18 cellular contexts compared by ENCODE assay signal in genomic region chr9:95086564-95086955, GRCh38.
DNase-seq lines count a peak whose midpoint lies in the region; ATAC-seq and TF ChIP-seq lines count a peak whose summit lies in the region.
"Had no signal": no experiment of that assay in that cellular context is flagged by ENCODE, and none has a peak within 500 bp of the region (broad histone marks: within the 10 kb centered on the region; RNA-seq: fewer than 3 reads in every experiment).

No MANE protein-coding gene starts in this region.

- H3K4me3 ChIP-seq in ascending aorta (no peak overlapping the region), esophagus muscularis mucosa (peak overlapping the region in 1 of 4 donors; percentile 1), tibial nerve (no peak overlapping the region)
- H3K4me3 ChIP-seq: BLaER1, thyroid gland had no signal

- peaks cover 50% of the 10 kb centered on the region for H3K36me3 Mint-ChIP-seq in osteocyte (ENCODE audit: unreplicated experiment)
- H3K36me3 Mint-ChIP-seq in activated naive CD4-positive, alpha-beta T cell treated with anti-CD3 and anti-CD28 coated beads, Interleukin-2, amount 50 U/mL, for 72 hours: no peaks in the 10 kb centered on the region

- no peaks in the 10 kb centered on the region for H3K9me3 Mint-ChIP-seq in osteocyte (ENCODE audit: unreplicated experiment)
- no peaks in the 10 kb centered on the region for H3K9me3 Mint-ChIP-seq in activated naive CD4-positive, alpha-beta T cell treated with anti-CD3 and anti-CD28 coated beads, Interleukin-2, amount 50 U/mL, for 72 hours

- no peak for ATAC-seq in GM18907 (IDR thresholded peaks at IDR 0.05; ENCODE audit: unreplicated experiment)
- ATAC-seq in activated naive CD4-positive, alpha-beta T cell treated with anti-CD3 and anti-CD28 coated beads, Interleukin-2, amount 50 U/mL, for 72 hours: no peak
- ATAC-seq: HCT116; naive thymus-derived CD4-positive, alpha-beta T cell had no signal

- no peak for TF ChIP-seq POLR2A in esophagus muscularis mucosa (IDR thresholded peaks at IDR 0.05; ENCODE audit: low read depth)
- no peak for TF ChIP-seq POLR2A in tibial nerve (IDR thresholded peaks at IDR 0.05)

- TF ChIP-seq CTCF in ascending aorta (IDR thresholded peaks at IDR 0.05) (no peak), esophagus muscularis mucosa (IDR thresholded peaks at IDR 0.05) (no peak), osteocyte (IDR thresholded peaks at IDR 0.05) (no peak), tibial nerve (IDR thresholded peaks at IDR 0.05) (no peak)

- no peaks in the 10 kb centered on the region for H3K27me3 ChIP-seq in ascending aorta
- no peaks in the 10 kb centered on the region for H3K27me3 ChIP-seq in esophagus muscularis mucosa
- H3K27me3 ChIP-seq in tibial nerve: no peaks in the 10 kb centered on the region
- H3K27me3 ChIP-seq: BLaER1, thyroid gland had no signal

- WGBS in esophagus muscularis mucosa: 68% methylated on average over 8 of the region's 8 CpGs
- WGBS in tibial nerve, 2 donors: 50 to 55% methylated on average over 8 of the region's 8 CpGs

- H3K36me3 ChIP-seq in ascending aorta (peaks cover 50 to 57% of the 10 kb centered on the region in 2 donors), esophagus muscularis mucosa (peaks cover 32 to 80% (median 54%) of the 10 kb centered on the region in 4 donors), tibial nerve (peaks cover 0 to 55% (median 11%) of the 10 kb centered on the region in 3 donors)

- no peak for TF ChIP-seq EP300 in esophagus muscularis mucosa (IDR thresholded peaks at IDR 0.05)
- TF ChIP-seq EP300 in tibial nerve (IDR thresholded peaks at IDR 0.05): no peak

- no peak overlapping the region for H3K4me3 Mint-ChIP-seq in osteocyte (ENCODE audit: unreplicated experiment)
- H3K4me3 Mint-ChIP-seq: naive thymus-derived CD4-positive, alpha-beta T cell had no signal

- peaks cover 45 to 82% of the 10 kb centered on the region in 2 donors for H3K4me1 ChIP-seq in ascending aorta
- peaks cover 92 to 100% (median 99%) of the 10 kb centered on the region in 4 donors for H3K4me1 ChIP-seq in esophagus muscularis mucosa
- H3K4me1 ChIP-seq in tibial nerve: peaks cover 0 to 99% (median 77%) of the 10 kb centered on the region in 4 donors

- H3K9me3 ChIP-seq in ascending aorta (no peaks in the 10 kb centered on the region), esophagus muscularis mucosa (no peaks in the 10 kb centered on the region), tibial nerve (no peaks in the 10 kb centered on the region)
- H3K9me3 ChIP-seq: BLaER1, thyroid gland had no signal

- DNase-seq in ascending aorta (ENCODE audit: low spot score in 2 of 2): no peak
- no peak for DNase-seq in esophagus muscularis mucosa (ENCODE audit: extremely low spot score)
- DNase-seq in osteocyte (ENCODE audit: extremely low spot score, unreplicated experiment): no peak
- DNase-seq in tibial nerve (ENCODE audit: low spot score in 2 of 2): no peak
- no peak for DNase-seq in activated naive CD4-positive, alpha-beta T cell treated with anti-CD3 and anti-CD28 coated beads, Interleukin-2, amount 50 U/mL, for 72 hours (ENCODE audit: low spot score in 2 of 2)
- no peak for DNase-seq in activated effector memory CD4-positive, alpha-beta T cell treated with Interleukin-2 at 50 U/mL for 16 hours
- no peak for DNase-seq in NK-92 (lab: John Stamatoyannopoulos, UW; ENCODE audit: unreplicated experiment)
- DNase-seq: naive thymus-derived CD4-positive, alpha-beta T cell; NCI-H146; NCI-H2227 treated with DMSO at 0.1 percent for 48 hours; NK-92 treated with Interleukin-12 subunit alpha and Interleukin-12 subunit beta, amount 100 ng/mL, for 24 hours; stimulated activated CD4-positive, alpha-beta T cell treated with anti-CD3 and anti-CD28 coated beads, Interleukin-4, amount 100 ng/mL, for 1 hour; T-helper 1 cell; thyroid gland had no signal

- H3K27ac ChIP-seq in ascending aorta: peak overlapping the region; percentile 83 to 95
- H3K27ac ChIP-seq in esophagus muscularis mucosa (replicated peaks in 1 of 4): peak overlapping the region; percentile 86 to 95 (median 86)
- peak overlapping the region; percentile 64 to 97 (median 89) for H3K27ac ChIP-seq in tibial nerve
- H3K27ac ChIP-seq: BLaER1, VCaP had no signal

- intact Hi-C loops in ascending aorta (cut with DNase I): loop anchor here (5.0 kb wide), 1 partner anchor 421 kb away; no protein-coding TSS in a partner anchor
- intact Hi-C loops in esophagus muscularis mucosa (cut with DNase I): loop anchor here (10.0 kb wide), 1 partner anchor 302 kb away; no protein-coding TSS in a partner anchor

- peak overlapping the region; percentile 37 for H3K27ac Mint-ChIP-seq in osteocyte (ENCODE audit: unreplicated experiment)
- H3K27ac Mint-ChIP-seq in activated naive CD4-positive, alpha-beta T cell treated with anti-CD3 and anti-CD28 coated beads, Interleukin-2, amount 50 U/mL, for 72 hours: no peak overlapping the region
- H3K27ac Mint-ChIP-seq: naive thymus-derived CD4-positive, alpha-beta T cell had no signal

- H3K27me3 Mint-ChIP-seq in osteocyte (ENCODE audit: unreplicated experiment): no peaks in the 10 kb centered on the region
- H3K27me3 Mint-ChIP-seq: naive thymus-derived CD4-positive, alpha-beta T cell had no signal

- peaks cover 49% of the 10 kb centered on the region for H3K4me1 Mint-ChIP-seq in osteocyte (ENCODE audit: unreplicated experiment)
